In the genomic region with DNA sequence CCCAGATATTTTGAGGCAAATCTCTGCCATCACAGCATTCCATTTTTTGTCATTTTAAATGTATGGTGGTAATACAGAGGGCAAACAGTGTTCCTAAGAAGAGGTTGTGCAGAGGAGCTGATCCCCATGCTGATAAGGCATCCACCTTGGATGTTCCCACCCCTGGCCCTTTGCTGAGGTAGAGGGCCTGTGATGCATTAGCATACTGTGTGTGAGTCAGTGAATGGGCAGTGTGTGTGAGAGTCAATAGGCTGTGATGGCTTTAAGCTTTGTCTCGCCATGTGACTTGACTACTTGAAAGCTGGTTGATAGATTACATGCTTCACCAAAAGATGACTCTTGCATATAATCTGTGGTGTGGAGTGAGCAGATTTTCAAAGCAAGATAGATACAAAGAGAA, we compare ENCODE assay signal across 26 cellular contexts.
"Had no signal": no experiment of that assay in that cellular context is flagged by ENCODE, and none has a peak within 500 bp of the region (broad histone marks: within the 10 kb centered on the region; RNA-seq: fewer than 3 reads in every experiment).

No MANE protein-coding gene starts in this region.

- H3K9me3 ChIP-seq: esophagus squamous epithelium, gastrocnemius medialis, prostate gland, right atrium auricular region, sigmoid colon, stomach, thyroid gland had no signal

- H3K27me3 Mint-ChIP-seq: type B pancreatic cell had no signal

- H3K36me3 Mint-ChIP-seq: memory B cell; stimulated activated effector memory CD8-positive, alpha-beta T cell treated with anti-CD3 and anti-CD28 coated beads, Interleukin-12 subunit alpha, Interleukin-12 subunit beta, amount 100 ng/mL, for 72 hours had no signal

- H3K4me3 Mint-ChIP-seq: effector memory CD8-positive, alpha-beta T cell; memory B cell; naive thymus-derived CD4-positive, alpha-beta T cell; nephron; neural progenitor cell; stimulated activated effector memory CD8-positive, alpha-beta T cell treated with anti-CD3 and anti-CD28 coated beads, Interleukin-12 subunit alpha, Interleukin-12 subunit beta, amount 100 ng/mL, for 72 hours; type B pancreatic cell had no signal

- H3K4me2 ChIP-seq: neural progenitor cell had no signal

- H3K79me2 ChIP-seq: parathyroid adenoma had no signal

- H3K27ac ChIP-seq: esophagus squamous epithelium, gastrocnemius medialis, neural progenitor cell, parathyroid adenoma, prostate gland, right atrium auricular region, sigmoid colon, stomach, thyroid gland had no signal

- H3K9ac ChIP-seq: neural progenitor cell, parathyroid adenoma had no signal

- DNase-seq: cerebellar nuclear complex; cortex of kidney; effector memory CD8-positive, alpha-beta T cell; erythroblast; esophagus squamous epithelium; gastrocnemius medialis; head of caudate nucleus; kidney glomerular epithelial cell; left ventricle myocardium superior; midbrain; naive thymus-derived CD4-positive, alpha-beta T cell; sigmoid colon; stimulated activated CD4-positive, alpha-beta T cell treated with anti-CD3 and anti-CD28 coated beads, Interleukin-2, amount 100 ng/mL, for 24 hours; stimulated activated CD4-positive, alpha-beta T cell treated with anti-CD3 and anti-CD28 coated beads, Interleukin-4, amount 100 ng/mL, for 24 hours; stimulated activated naive CD4-positive, alpha-beta T cell treated with Interleukin-2 at 50 U/mL for 16 hours; stomach; thyroid gland had no signal

- ATAC-seq: effector memory CD8-positive, alpha-beta T cell; gastrocnemius medialis; left ventricle myocardium superior; naive thymus-derived CD4-positive, alpha-beta T cell; stimulated activated effector memory CD8-positive, alpha-beta T cell treated with anti-CD3 and anti-CD28 coated beads, Interleukin-12 subunit alpha, Interleukin-12 subunit beta, amount 100 ng/mL, for 72 hours had no signal

- H3K4me1 Mint-ChIP-seq: memory B cell; nephron; neural progenitor cell; stimulated activated effector memory CD8-positive, alpha-beta T cell treated with anti-CD3 and anti-CD28 coated beads, Interleukin-12 subunit alpha, Interleukin-12 subunit beta, amount 100 ng/mL, for 72 hours had no signal

- H3K9me3 Mint-ChIP-seq: nephron, neural progenitor cell, type B pancreatic cell had no signal

- H3K27ac Mint-ChIP-seq: effector memory CD8-positive, alpha-beta T cell; memory B cell; naive thymus-derived CD4-positive, alpha-beta T cell; nephron; neural progenitor cell; stimulated activated effector memory CD8-positive, alpha-beta T cell treated with anti-CD3 and anti-CD28 coated beads, Interleukin-12 subunit alpha, Interleukin-12 subunit beta, amount 100 ng/mL, for 72 hours; type B pancreatic cell had no signal

- H3K27me3 ChIP-seq: esophagus squamous epithelium, gastrocnemius medialis, neural progenitor cell, right atrium auricular region, sigmoid colon, stomach, thyroid gland had no signal

- H3K36me3 ChIP-seq: gastrocnemius medialis, neural progenitor cell, prostate gland had no signal

- H3K4me1 ChIP-seq: esophagus squamous epithelium, gastrocnemius medialis, neural progenitor cell, parathyroid adenoma, prostate gland, right atrium auricular region, sigmoid colon, stomach, thyroid gland had no signal

- H3K4me3 ChIP-seq: esophagus squamous epithelium, gastrocnemius medialis, lung, neural progenitor cell, prostate gland, right atrium auricular region, sigmoid colon, stomach, thyroid gland had no signal
